ENCODE assay signal across 11 cellular contexts in genomic region chr16:12532871-12533610, GRCh38.
DNase-seq lines count a peak whose midpoint lies in the region; ATAC-seq and TF ChIP-seq lines count a peak whose summit lies in the region.
"Had no signal": no experiment of that assay in that cellular context is flagged by ENCODE, and none has a peak within 500 bp of the region (broad histone marks: within the 10 kb centered on the region; RNA-seq: fewer than 3 reads in every experiment).

No MANE protein-coding gene starts in this region.

- H3K79me2 ChIP-seq in MM.1S (ENCODE audit: low read length), result peaks cover 5% of the 10 kb centered on the region; the same call in 1 of the 2 replicates
- H3K79me2 ChIP-seq: hepatocyte had no signal

- H3K27me3 ChIP-seq in naive thymus-derived CD4-positive, alpha-beta T cell (ENCODE audit: control insufficient read depth in 2 of 2, insufficient read depth in 2 of 2, low read length in 2 of 2), result no peaks in the 10 kb centered on the region
- no peaks in the 10 kb centered on the region for H3K27me3 ChIP-seq in brain microvascular endothelial cell (replicated peaks)
- H3K27me3 ChIP-seq in MM.1S (replicated peaks; ENCODE audit: insufficient read depth, low read length), result no peaks in the 10 kb centered on the region
- H3K27me3 ChIP-seq: esophagus squamous epithelium, hepatocyte had no signal

- POLR2A ChIA-PET in naive thymus-derived CD4-positive, alpha-beta T cell (lab: Charles Lee), result no interaction called here

- no peaks in the 10 kb centered on the region for H4K20me1 ChIP-seq in MM.1S (ENCODE audit: insufficient read depth, low read length)

- ATAC-seq in naive thymus-derived CD4-positive, alpha-beta T cell, result peak; percentile 70

- intact Hi-C loops in activated T-helper 2 cell treated with anti-CD3 and anti-CD28 coated beads, Interferon-gamma antibody, Interleukin-2, Interleukin-4, amounts not matched to agents 10 μg/mL and 5 μg/mL and 100 μg/mL, durations not matched to agents 14 hours and 24 hours and 36 hours (cut with micrococcal nuclease), result no loop called here
- intact Hi-C loops in naive thymus-derived CD4-positive, alpha-beta T cell (cut with micrococcal nuclease), result loop anchor here in 1 of 2 donors (10.0 kb wide), 1 partner anchor 448 kb away; no protein-coding TSS in a partner anchor

- DNase-seq in NCI-H1694 treated with DMSO at 0.1 percent for 48 hours (lab: John Stamatoyannopoulos, UW) (peak; percentile 3), COR-L47 (lab: John Stamatoyannopoulos, UW) (no peak), brain microvascular endothelial cell (no peak), MM.1S (no peak), cortex of kidney (lab: John Stamatoyannopoulos, UW) (no peak)
- DNase-seq in activated T-helper 2 cell treated with anti-CD3 and anti-CD28 coated beads, Interferon-gamma antibody, Interleukin-2, Interleukin-4, amounts not matched to agents 10 μg/mL and 5 μg/mL and 100 μg/mL, durations not matched to agents 14 hours and 24 hours and 36 hours (ENCODE audit: low spot score), result no peak
- DNase-seq in naive thymus-derived CD4-positive, alpha-beta T cell, result peak in 6 of 9 donors; percentile 32 to 67 (median 50)
- DNase-seq: EL, esophagus squamous epithelium had no signal

- H3K36me3 Mint-ChIP-seq in activated T-helper 2 cell treated with anti-CD3 and anti-CD28 coated beads, Interferon-gamma antibody, Interleukin-2, Interleukin-4, amounts not matched to agents 10 μg/mL and 5 μg/mL and 100 μg/mL, durations not matched to agents 14 hours and 24 hours and 36 hours (ENCODE audit: low read depth), result peaks cover 11% of the 10 kb centered on the region
- peaks cover 0 to 24% (median 19%) of the 10 kb centered on the region in 5 donors for H3K36me3 Mint-ChIP-seq in naive thymus-derived CD4-positive, alpha-beta T cell

- H3F3A ChIP-seq in MM.1S (ENCODE audit: insufficient read depth, low read length), result no peaks in the 10 kb centered on the region

- H3K9me3 ChIP-seq in naive thymus-derived CD4-positive, alpha-beta T cell (ENCODE audit: control insufficient read depth in 2 of 3, low read length in 3 of 3), result no peaks in the 10 kb centered on the region
- no peaks in the 10 kb centered on the region for H3K9me3 ChIP-seq in MM.1S (replicated peaks; ENCODE audit: insufficient read depth, low read length)
- H3K9me3 ChIP-seq: esophagus squamous epithelium had no signal

- no peaks in the 10 kb centered on the region for H3K27me3 Mint-ChIP-seq in activated T-helper 2 cell treated with anti-CD3 and anti-CD28 coated beads, Interferon-gamma antibody, Interleukin-2, Interleukin-4, amounts not matched to agents 10 μg/mL and 5 μg/mL and 100 μg/mL, durations not matched to agents 14 hours and 24 hours and 36 hours (ENCODE audit: low read depth)
- no peaks in the 10 kb centered on the region for H3K27me3 Mint-ChIP-seq in naive thymus-derived CD4-positive, alpha-beta T cell

- no peak overlapping the region for H2AFZ ChIP-seq in MM.1S (ENCODE audit: low read length)
- H2AFZ ChIP-seq: hepatocyte had no signal

- H3K27ac ChIP-seq in 22Rv1 (peak overlapping the region; percentile 69), brain microvascular endothelial cell (no peak overlapping the region), MM.1S (ENCODE audit: low read length) (no peak overlapping the region)
- H3K27ac ChIP-seq in naive thymus-derived CD4-positive, alpha-beta T cell (ENCODE audit: low read depth, low read length), result no peak overlapping the region
- H3K27ac ChIP-seq: hepatocyte had no signal

- no peak overlapping the region for H3K4me3 ChIP-seq in naive thymus-derived CD4-positive, alpha-beta T cell (ENCODE audit: low read length)
- H3K4me3 ChIP-seq in brain microvascular endothelial cell (ENCODE audit: low read depth, low read length) (no peak overlapping the region), MM.1S (ENCODE audit: low read length) (no peak overlapping the region)
- H3K4me3 ChIP-seq: esophagus squamous epithelium, hepatocyte had no signal

- no peak overlapping the region for H3K4me3 Mint-ChIP-seq in activated T-helper 2 cell treated with anti-CD3 and anti-CD28 coated beads, Interferon-gamma antibody, Interleukin-2, Interleukin-4, amounts not matched to agents 10 μg/mL and 5 μg/mL and 100 μg/mL, durations not matched to agents 14 hours and 24 hours and 36 hours (ENCODE audit: low read depth)
- peak overlapping the region in 9 of 10 donors; percentile 21 to 69 (median 50) for H3K4me3 Mint-ChIP-seq in naive thymus-derived CD4-positive, alpha-beta T cell

- TF ChIP-seq CTCF in 22Rv1 (IDR thresholded peaks at IDR 0.05) (no peak), brain microvascular endothelial cell (IDR thresholded peaks at IDR 0.05; ENCODE audit: low read depth, low read length, missing control alignments) (no peak), MM.1S (IDR thresholded peaks at IDR 0.05; ENCODE audit: low read length) (no peak)

- in situ Hi-C loops in brain microvascular endothelial cell (cut with HindIII; ENCODE audit: low pct_ligation_motif_present, low sequenced_read_pairs), result no loop called here

- no peaks in the 10 kb centered on the region for H3K9me3 Mint-ChIP-seq in activated T-helper 2 cell treated with anti-CD3 and anti-CD28 coated beads, Interferon-gamma antibody, Interleukin-2, Interleukin-4, amounts not matched to agents 10 μg/mL and 5 μg/mL and 100 μg/mL, durations not matched to agents 14 hours and 24 hours and 36 hours
- H3K9me3 Mint-ChIP-seq in naive thymus-derived CD4-positive, alpha-beta T cell, result peaks cover 0 to 5% (median 0%) of the 10 kb centered on the region in 11 donors

- no peaks in the 10 kb centered on the region for H3K36me3 ChIP-seq in naive thymus-derived CD4-positive, alpha-beta T cell (ENCODE audit: control insufficient read depth in 2 of 3, insufficient read depth in 3 of 3, low read length in 3 of 3)
- H3K36me3 ChIP-seq in brain microvascular endothelial cell (replicated peaks), result no peaks in the 10 kb centered on the region
- H3K36me3 ChIP-seq in MM.1S (replicated peaks; ENCODE audit: insufficient read depth, low read length), result no peaks in the 10 kb centered on the region
- H3K36me3 ChIP-seq: esophagus squamous epithelium had no signal

- peak overlapping the region; percentile 42 for H3K27ac Mint-ChIP-seq in activated T-helper 2 cell treated with anti-CD3 and anti-CD28 coated beads, Interferon-gamma antibody, Interleukin-2, Interleukin-4, amounts not matched to agents 10 μg/mL and 5 μg/mL and 100 μg/mL, durations not matched to agents 14 hours and 24 hours and 36 hours
- peak overlapping the region in 8 of 9 donors; percentile 9 to 94 (median 50) for H3K27ac Mint-ChIP-seq in naive thymus-derived CD4-positive, alpha-beta T cell

- no peak overlapping the region for H3K4me2 ChIP-seq in MM.1S (ENCODE audit: low read depth, low read length)
- H3K4me2 ChIP-seq: hepatocyte had no signal

- CTCF ChIA-PET in naive thymus-derived CD4-positive, alpha-beta T cell (lab: Charles Lee), result no interaction called here

- H3K4me1 Mint-ChIP-seq in activated T-helper 2 cell treated with anti-CD3 and anti-CD28 coated beads, Interferon-gamma antibody, Interleukin-2, Interleukin-4, amounts not matched to agents 10 μg/mL and 5 μg/mL and 100 μg/mL, durations not matched to agents 14 hours and 24 hours and 36 hours (ENCODE audit: low read depth), result peaks cover 60% of the 10 kb centered on the region
- H3K4me1 Mint-ChIP-seq in naive thymus-derived CD4-positive, alpha-beta T cell, result peaks cover 42 to 79% (median 65%) of the 10 kb centered on the region in 7 donors

- peaks cover 15 to 34% of the 10 kb centered on the region in 2 donors for H3K4me1 ChIP-seq in naive thymus-derived CD4-positive, alpha-beta T cell (ENCODE audit: control insufficient read depth in 2 of 2, insufficient read depth in 2 of 2, low read length in 2 of 2)
- H3K4me1 ChIP-seq in MM.1S (ENCODE audit: low read length), result no peaks in the 10 kb centered on the region

- H3K9ac ChIP-seq in MM.1S (ENCODE audit: low read length), result no peak overlapping the region

- no peaks in the 10 kb centered on the region for H3K9me2 ChIP-seq in MM.1S (replicated peaks; ENCODE audit: insufficient read depth, low read length)

Comparison
In these comparisons a context has a peak if more than half of its experiments do, and no peak if none do; other contexts are left out.
1. DNase-seq: peak in NCI-H1694 treated with DMSO at 0.1 percent for 48 hours (single experiment) and naive thymus-derived CD4-positive, alpha-beta T cell (6 of 9); none in activated T-helper 2 cell treated with anti-CD3 and anti-CD28 coated beads, Interferon-gamma antibody, Interleukin-2, Interleukin-4, amounts not matched to agents 10 μg/mL and 5 μg/mL and 100 μg/mL, durations not matched to agents 14 hours and 24 hours and 36 hours (single experiment), COR-L47 (single experiment), brain microvascular endothelial cell (single experiment), MM.1S (single experiment) and cortex of kidney (single experiment).